Comparison of ENCODE assay signal across 33 cellular contexts in the genomic region with DNA sequence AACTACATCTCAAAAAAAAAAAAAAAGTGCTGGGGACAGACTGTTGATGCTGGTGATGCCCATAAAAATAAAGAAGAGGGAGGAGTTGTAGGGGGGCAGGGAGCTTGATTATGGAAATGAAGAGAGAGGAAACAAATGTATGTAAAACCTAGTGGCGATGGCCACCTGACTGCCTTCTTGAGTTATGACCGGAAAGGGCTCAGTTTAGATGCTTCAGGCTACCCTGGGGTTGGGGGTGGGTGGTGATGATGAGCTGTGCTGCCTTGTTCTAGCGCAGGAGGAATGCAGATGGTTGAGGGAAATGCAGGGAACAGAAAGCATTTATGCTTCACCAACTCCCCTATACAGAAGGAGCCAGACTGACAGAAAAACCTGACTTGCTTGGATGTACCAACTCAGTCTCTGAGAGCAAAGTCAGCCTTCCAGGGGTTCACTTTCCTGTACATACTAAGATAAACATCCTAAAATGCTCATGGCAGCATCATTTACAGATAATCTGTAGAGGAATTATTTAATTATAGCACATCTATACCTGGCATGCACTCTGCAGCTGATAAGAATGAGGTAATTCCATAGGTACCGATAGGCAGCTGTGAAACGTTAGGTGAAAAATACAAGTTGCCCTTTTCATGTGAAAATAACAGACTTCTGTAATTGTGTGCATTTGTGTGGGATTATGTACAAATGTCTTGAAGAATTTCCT. TPM values are rescaled to one million over a fixed set of nuclear protein-coding genes. Genes with fewer than 3 reads are reported as not detected.
DNase-seq lines count a peak whose midpoint lies in the region; ATAC-seq, FAIRE-seq and TF ChIP-seq lines count a peak whose summit lies in the region.
"Had no signal": no experiment of that assay in that cellular context is flagged by ENCODE, and none has a peak within 500 bp of the region (broad histone marks: within the 10 kb centered on the region; RNA-seq: fewer than 3 reads in every experiment).

No MANE protein-coding gene starts in this region.

- no peak overlapping the region for H3K9ac ChIP-seq in astrocyte (ENCODE audit: low read length)

- no peak overlapping the region for H3K4me3 Mint-ChIP-seq in astrocyte (ENCODE audit: unreplicated experiment)
- peak overlapping the region; percentile 29 for H3K4me3 Mint-ChIP-seq in stimulated activated memory B cell treated with anti-CD40 and anti-IgM and Interleukin-4, amounts not matched to agents 10 μg/mL and 1 μg/mL and 100 μg/mL, for 72 hours
- H3K4me3 Mint-ChIP-seq: activated CD4-positive, alpha-beta T cell treated with anti-CD3 and anti-CD28 coated beads for 36 hours; activated naive CD8-positive, alpha-beta T cell treated with anti-CD3 and anti-CD28 coated beads for 36 hours; CD14-positive monocyte; HFFc6; nephron; T-helper 2 cell treated with Interferon-gamma antibody and Interleukin-4, amounts not matched to agents 5 μg/mL and 100 μg/mL, for 36 hours had no signal

- no peaks in the 10 kb centered on the region for H3K79me2 ChIP-seq in astrocyte (ENCODE audit: insufficient read depth, low read length)

- no peak for ATAC-seq in stimulated activated memory B cell treated with anti-CD40 and anti-IgM and Interleukin-4, amounts not matched to agents 10 μg/mL and 1 μg/mL and 100 μg/mL, for 72 hours
- no peak for ATAC-seq in Right ventricle myocardium inferior
- ATAC-seq: activated CD4-positive, alpha-beta T cell treated with anti-CD3 and anti-CD28 coated beads for 36 hours; left cardiac atrium; upper lobe of right lung had no signal

- TF ChIP-seq CTCF in astrocyte (IDR thresholded peaks at IDR 0.05; ENCODE audit: insufficient read depth, low read depth, low read length) = no peak
- no peak for TF ChIP-seq CTCF in prostate gland (IDR thresholded peaks at IDR 0.05)

- H3K36me3 Mint-ChIP-seq in astrocyte (ENCODE audit: low read depth, unreplicated experiment) = no peaks in the 10 kb centered on the region
- H3K36me3 Mint-ChIP-seq in stimulated activated memory B cell treated with anti-CD40 and anti-IgM and Interleukin-4, amounts not matched to agents 10 μg/mL and 1 μg/mL and 100 μg/mL, for 72 hours = no peaks in the 10 kb centered on the region
- H3K36me3 Mint-ChIP-seq: activated naive CD8-positive, alpha-beta T cell treated with anti-CD3 and anti-CD28 coated beads for 36 hours; CD14-positive monocyte had no signal

- peaks cover 34% of the 10 kb centered on the region for H3K4me1 Mint-ChIP-seq in astrocyte (ENCODE audit: low read depth, unreplicated experiment)
- H3K4me1 Mint-ChIP-seq in stimulated activated memory B cell treated with anti-CD40 and anti-IgM and Interleukin-4, amounts not matched to agents 10 μg/mL and 1 μg/mL and 100 μg/mL, for 72 hours = peaks cover 38% of the 10 kb centered on the region

- H3K4me1 ChIP-seq in astrocyte (ENCODE audit: insufficient read depth, low read length) = peaks cover 27% of the 10 kb centered on the region
- no peaks in the 10 kb centered on the region for H3K4me1 ChIP-seq in prostate gland (replicated peaks)

- H3K9me3 Mint-ChIP-seq in astrocyte (ENCODE audit: unreplicated experiment) = no peaks in the 10 kb centered on the region
- H3K9me3 Mint-ChIP-seq in stimulated activated memory B cell treated with anti-CD40 and anti-IgM and Interleukin-4, amounts not matched to agents 10 μg/mL and 1 μg/mL and 100 μg/mL, for 72 hours = no peaks in the 10 kb centered on the region
- H3K9me3 Mint-ChIP-seq: activated naive CD8-positive, alpha-beta T cell treated with anti-CD3 and anti-CD28 coated beads for 36 hours; HFFc6; nephron; T-helper 2 cell treated with Interferon-gamma antibody and Interleukin-4, amounts not matched to agents 5 μg/mL and 100 μg/mL, for 36 hours had no signal

- no peak for FAIRE-seq in astrocyte (lab: Jason Lieb, UNC)
- FAIRE-seq: bronchial epithelial cell, endothelial cell of umbilical vein, frontal cortex, small intestine had no signal

- H3K27ac ChIP-seq in astrocyte (ENCODE audit: low read depth, low read length) = no peak overlapping the region
- H3K27ac ChIP-seq in prostate gland = no peak overlapping the region
- H3K27ac ChIP-seq: ovary, suprapubic skin, upper lobe of right lung had no signal

- H3K9me3 ChIP-seq in astrocyte (ENCODE audit: insufficient read depth, low read depth, low read length) (no peaks in the 10 kb centered on the region), prostate gland (no peaks in the 10 kb centered on the region)
- H3K9me3 ChIP-seq: ovary, suprapubic skin, upper lobe of right lung had no signal

- no peak overlapping the region for H2AFZ ChIP-seq in astrocyte (ENCODE audit: low read depth, low read length)

- DNase-seq in ELF-1 (ENCODE audit: low read depth, low spot score) = peak; percentile 34
- DNase-seq in M059J (ENCODE audit: low read depth) = peak; percentile 48
- DNase-seq in astrocyte (ENCODE audit: low read depth) = no peak
- no peak for DNase-seq in Right ventricle myocardium inferior (ENCODE audit: missing footprints)
- no peak for DNase-seq in activated CD4-positive, alpha-beta T cell treated with anti-CD3 and anti-CD28 coated beads, Interleukin-2, amount 50 U/mL, for 4 hours
- DNase-seq in prostate gland (ENCODE audit: low spot score) = no peak
- DNase-seq: activated CD4-positive, alpha-beta T cell treated with anti-CD3 and anti-CD28 coated beads for 36 hours; activated CD8-positive, alpha-beta memory T cell treated with anti-CD3 and anti-CD28 coated beads for 24 hours; activated effector memory CD4-positive, alpha-beta T cell treated with Interleukin-2 at 50 U/mL for 16 hours; activated naive CD8-positive, alpha-beta T cell treated with anti-CD3 and anti-CD28 coated beads for 36 hours; activated T-cell treated with anti-CD3 and anti-CD28 coated beads for 4 hours; anterior cingulate cortex; DMS79 treated with DMSO at 0.1 percent for 48 hours; GOT3; HFFc6; KG1; left cardiac atrium; MM.1S; NCI-H1436 treated with DMSO at 0.1 percent for 48 hours; NCI-H446; NCI-H82; ovary; stimulated activated naive CD4-positive, alpha-beta T cell treated with Interleukin-2 at 50 U/mL for 16 hours; upper lobe of right lung had no signal

- H3K4me2 ChIP-seq in astrocyte (ENCODE audit: low read length) = no peak overlapping the region

- H3K27me3 ChIP-seq in astrocyte (ENCODE audit: insufficient read depth, low read length) (no peaks in the 10 kb centered on the region), prostate gland (replicated peaks; ENCODE audit: insufficient read depth) (no peaks in the 10 kb centered on the region)
- H3K27me3 ChIP-seq: ovary, suprapubic skin, upper lobe of right lung had no signal

- WGBS in prostate gland = 93% methylated on average over 5 of the region's 5 CpGs

- no peaks in the 10 kb centered on the region for H4K20me1 ChIP-seq in astrocyte (ENCODE audit: insufficient read depth, low read length)

- H3K27ac Mint-ChIP-seq in astrocyte (ENCODE audit: unreplicated experiment) = peak overlapping the region; percentile 4
- no peak overlapping the region for H3K27ac Mint-ChIP-seq in stimulated activated memory B cell treated with anti-CD40 and anti-IgM and Interleukin-4, amounts not matched to agents 10 μg/mL and 1 μg/mL and 100 μg/mL, for 72 hours
- H3K27ac Mint-ChIP-seq: activated CD4-positive, alpha-beta T cell treated with anti-CD3 and anti-CD28 coated beads for 36 hours; activated naive CD8-positive, alpha-beta T cell treated with anti-CD3 and anti-CD28 coated beads for 36 hours; HFFc6; nephron; T-helper 2 cell treated with Interferon-gamma antibody and Interleukin-4, amounts not matched to agents 5 μg/mL and 100 μg/mL, for 36 hours had no signal

- H3K27me3 Mint-ChIP-seq in astrocyte (ENCODE audit: low read depth, unreplicated experiment) = no peaks in the 10 kb centered on the region
- no peaks in the 10 kb centered on the region for H3K27me3 Mint-ChIP-seq in stimulated activated memory B cell treated with anti-CD40 and anti-IgM and Interleukin-4, amounts not matched to agents 10 μg/mL and 1 μg/mL and 100 μg/mL, for 72 hours

- no peaks in the 10 kb centered on the region for H3K36me3 ChIP-seq in astrocyte (ENCODE audit: insufficient read depth, low read length)
- no peaks in the 10 kb centered on the region for H3K36me3 ChIP-seq in prostate gland
- H3K36me3 ChIP-seq: ovary, suprapubic skin, upper lobe of right lung had no signal

- intact Hi-C loops in Right ventricle myocardium inferior (cut with DNase I) (no loop called here), prostate gland (cut with DNase I) (loop anchor here (10.0 kb wide), 1 partner anchor 245 kb away; the partner anchor contains the start of gene FNBP1L)

- TF ChIP-seq POLR2A in prostate gland (IDR thresholded peaks at IDR 0.05) = no peak

- H3K4me3 ChIP-seq in astrocyte (ENCODE audit: insufficient read depth, low read depth, low read length) (no peak overlapping the region), prostate gland (no peak overlapping the region)
- H3K4me3 ChIP-seq: ovary, suprapubic skin, upper lobe of right lung had no signal

RNA-seq across cellular contexts. Expression of gene BCAR3, which starts 8.0 kb away (rescaled TPM):
- total RNA-seq in M059J (2014; rRNA removed; shearing (Covaris generic)) = 52.4 and 72.2 TPM in 2 replicates
- total RNA-seq in astrocyte = 30.0 and 31.1 TPM in 2 replicates
- 17.8 TPM for total RNA-seq in Right ventricle myocardium inferior
- total RNA-seq in prostate gland = 10 to 100 TPM; 22.9 to 52.8 TPM

Comparison
In these comparisons a context has a peak if more than half of its experiments do, and no peak if none do; other contexts are left out.
1. DNase-seq: peak in ELF-1 (single experiment) and M059J (single experiment); none in astrocyte (single experiment), Right ventricle myocardium inferior (single experiment), activated CD4-positive, alpha-beta T cell treated with anti-CD3 and anti-CD28 coated beads, Interleukin-2, amount 50 U/mL, for 4 hours (0 of 2) and prostate gland (single experiment).